In the genomic region with DNA sequence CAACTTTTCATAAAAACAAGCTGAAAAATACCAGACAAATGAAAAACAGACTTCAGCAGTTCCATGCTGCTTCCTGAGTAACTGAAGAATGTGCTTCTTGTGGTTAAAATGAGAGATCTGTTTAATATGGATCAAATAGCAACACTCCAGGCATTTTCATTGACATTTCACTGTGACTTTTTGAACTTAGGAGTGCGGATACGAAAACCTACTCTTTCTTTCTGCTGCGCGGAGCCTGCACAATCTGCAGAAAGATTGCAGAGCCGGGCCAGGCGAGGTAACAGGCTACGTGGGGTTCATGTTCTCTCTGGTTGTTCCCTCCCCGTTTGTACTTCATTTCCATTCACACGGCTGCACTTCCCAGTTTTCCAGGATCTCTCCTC, we compare ENCODE assay signal across 8 cellular contexts. TPM values are rescaled to one million over a fixed set of nuclear protein-coding genes. Genes with fewer than 3 reads are reported as not detected.
DNase-seq lines count a peak whose midpoint lies in the region; ATAC-seq, FAIRE-seq and TF ChIP-seq lines count a peak whose summit lies in the region.

No MANE protein-coding gene starts in this region.

- CTCF ChIA-PET in CD4-positive, alpha-beta memory T cell (lab: Charles Lee; ENCODE audit: partially characterized antibody), result interaction anchor here (0.7 to 29.3 kb wide), 26 partner anchors 10 to 341 kb away, joined by 3 to 605 read pairs (median 5); a partner anchor contains a TSS

- peak overlapping the region; percentile 78 for H3K27ac ChIP-seq in CD4-positive, alpha-beta memory T cell (ENCODE audit: low read depth, low read length)
- H3K27ac ChIP-seq in ascending aorta, result peak overlapping the region; percentile 88 to 95

- H3K4me1 Mint-ChIP-seq in CD4-positive, alpha-beta memory T cell, result peaks cover 25 to 47% (median 32%) of the 10 kb centered on the region in 4 donors
- H3K4me1 Mint-ChIP-seq in immature natural killer cell, result peaks cover 40 to 41% of the 10 kb centered on the region in 2 donors
- H3K4me1 Mint-ChIP-seq in stimulated activated naive CD8-positive, alpha-beta T cell treated with anti-CD3 and anti-CD28 coated beads, Interleukin-15, amount 100 ng/mL, for 72 hours, result peaks cover 47% of the 10 kb centered on the region

- peak overlapping the region; percentile 86 to 94 (median 92) for H3K27ac Mint-ChIP-seq in CD4-positive, alpha-beta memory T cell
- peak overlapping the region; percentile 81 to 96 (median 92) for H3K27ac Mint-ChIP-seq in immature natural killer cell
- peak overlapping the region in 1 of 2 donors; percentile 86 for H3K27ac Mint-ChIP-seq in stimulated activated naive CD8-positive, alpha-beta T cell treated with anti-CD3 and anti-CD28 coated beads, Interleukin-15, amount 100 ng/mL, for 72 hours

- H3K9me3 Mint-ChIP-seq in CD4-positive, alpha-beta memory T cell, result peaks cover 0 to 6% (median 0%) of the 10 kb centered on the region in 8 donors
- no peaks in the 10 kb centered on the region for H3K9me3 Mint-ChIP-seq in immature natural killer cell
- no peaks in the 10 kb centered on the region for H3K9me3 Mint-ChIP-seq in stimulated activated naive CD8-positive, alpha-beta T cell treated with anti-CD3 and anti-CD28 coated beads, Interleukin-15, amount 100 ng/mL, for 72 hours

- H3K9me3 ChIP-seq in CD4-positive, alpha-beta memory T cell (ENCODE audit: control insufficient read depth in 1 of 2, low read length in 2 of 2), result no peaks in the 10 kb centered on the region
- H3K9me3 ChIP-seq in ascending aorta, result no peaks in the 10 kb centered on the region

- H3K27me3 Mint-ChIP-seq in CD4-positive, alpha-beta memory T cell, result no peaks in the 10 kb centered on the region
- H3K27me3 Mint-ChIP-seq in immature natural killer cell (ENCODE audit: low read depth in 3 of 3), result peaks cover 9 to 14% (median 9%) of the 10 kb centered on the region in 3 donors
- H3K27me3 Mint-ChIP-seq in stimulated activated naive CD8-positive, alpha-beta T cell treated with anti-CD3 and anti-CD28 coated beads, Interleukin-15, amount 100 ng/mL, for 72 hours, result no peaks in the 10 kb centered on the region

- POLR2A ChIA-PET in CD4-positive, alpha-beta memory T cell (lab: Charles Lee; ENCODE audit: partially characterized antibody), result interaction anchor here (2.0 to 9.1 kb wide), 8 partner anchors 11 to 99 kb away, joined by 11 to 258 read pairs (median 66); a partner anchor contains a TSS

- intact Hi-C loops in CD4-positive, alpha-beta memory T cell (cut with micrococcal nuclease), result loop anchor here (5.0 kb wide), 2 partner anchors 46 to 451 kb away; a partner anchor contains a TSS
- intact Hi-C loops in ascending aorta (cut with DNase I), result loop anchor here (5.0 kb wide), 3 partner anchors 451 to 1081 kb away; a partner anchor contains a TSS

- H3K4me3 Mint-ChIP-seq in CD4-positive, alpha-beta memory T cell, result peak overlapping the region; percentile 82 to 93 (median 90)
- peak overlapping the region; percentile 84 to 89 (median 86) for H3K4me3 Mint-ChIP-seq in immature natural killer cell
- peak overlapping the region; percentile 87 to 89 for H3K4me3 Mint-ChIP-seq in stimulated activated naive CD8-positive, alpha-beta T cell treated with anti-CD3 and anti-CD28 coated beads, Interleukin-15, amount 100 ng/mL, for 72 hours

- H3K36me3 Mint-ChIP-seq in CD4-positive, alpha-beta memory T cell, result peaks cover 9 to 16% of the 10 kb centered on the region in 2 donors
- peaks cover 0 to 6% (median 3%) of the 10 kb centered on the region in 3 donors for H3K36me3 Mint-ChIP-seq in immature natural killer cell

- FAIRE-seq in HTR-8/SVneo (lab: Jason Lieb, UNC), result no peak

- no peaks in the 10 kb centered on the region for H3K36me3 ChIP-seq in CD4-positive, alpha-beta memory T cell (ENCODE audit: insufficient read depth, low read length)
- no peaks in the 10 kb centered on the region for H3K36me3 ChIP-seq in ascending aorta

- no peak for TF ChIP-seq CTCF in ascending aorta (IDR thresholded peaks at IDR 0.05)

- DNase-seq in CD4-positive, alpha-beta memory T cell, result peak in 1 of 5 donors; percentile 45
- peak; percentile 43 for DNase-seq in HTR-8/SVneo (ENCODE audit: insufficient read length, low spot score)
- peak in 1 of 2 donors; percentile 68 for DNase-seq in ascending aorta (ENCODE audit: low spot score in 2 of 2)
- DNase-seq in immature natural killer cell, result no peak
- DNase-seq in stimulated activated naive CD8-positive, alpha-beta T cell treated with anti-CD3 and anti-CD28 coated beads, Interleukin-15, amount 100 ng/mL, for 72 hours, result no peak
- no peak for DNase-seq in activated effector memory CD4-positive, alpha-beta T cell treated with anti-CD3 and anti-CD28 coated beads, Interleukin-2, amount 50 U/mL, for 16 hours
- no peak for DNase-seq in NCI-H82 treated with DMSO at 0.1 percent for 48 hours (lab: John Stamatoyannopoulos, UW; ENCODE audit: unreplicated experiment)

- H3K27me3 ChIP-seq in CD4-positive, alpha-beta memory T cell (ENCODE audit: insufficient read depth, low read length), result no peaks in the 10 kb centered on the region
- no peaks in the 10 kb centered on the region for H3K27me3 ChIP-seq in ascending aorta

- peaks cover 46% of the 10 kb centered on the region for H3K4me1 ChIP-seq in CD4-positive, alpha-beta memory T cell (ENCODE audit: insufficient read depth, low read length)
- H3K4me1 ChIP-seq in ascending aorta, result peaks cover 0 to 16% of the 10 kb centered on the region in 2 donors

- H3K4me3 ChIP-seq in CD4-positive, alpha-beta memory T cell (ENCODE audit: low read length in 2 of 2), result peak overlapping the region; percentile 76 to 83
- peak overlapping the region; percentile 91 to 94 for H3K4me3 ChIP-seq in ascending aorta

- ATAC-seq in stimulated activated naive CD8-positive, alpha-beta T cell treated with anti-CD3 and anti-CD28 coated beads, Interleukin-15, amount 100 ng/mL, for 72 hours, result no peak
- no peak for ATAC-seq in GM19023 (IDR thresholded peaks at IDR 0.05; ENCODE audit: unreplicated experiment)

RNA-seq across cellular contexts. Expression of a gene that starts 0.6 kb away (rescaled TPM):
- 10 to 100 TPM; 68.4 to 71.2 TPM for total RNA-seq in CD4-positive, alpha-beta memory T cell
- 100 to 1,000 TPM; 109 to 124 TPM for polyA plus RNA-seq in CD4-positive, alpha-beta memory T cell
- total RNA-seq in ascending aorta, result 10.9 TPM
- polyA plus RNA-seq in immature natural killer cell, result 100 to 1,000 TPM; 119 to 155 (median 150) TPM

RNA-seq across cellular contexts. Expression of a gene that starts 10.1 kb away (rescaled TPM):
- total RNA-seq in CD4-positive, alpha-beta memory T cell, result 10 to 100 TPM; 46.9 to 48.8 TPM
- polyA plus RNA-seq in CD4-positive, alpha-beta memory T cell, result 10 to 100 TPM; 34.5 to 49.8 TPM
- 31.8 TPM for total RNA-seq in ascending aorta
- polyA plus RNA-seq in immature natural killer cell, result 10 to 100 TPM; 24.1 to 43.9 (median 37.3) TPM
